23 cellular contexts compared by ENCODE assay signal in the genomic region with DNA sequence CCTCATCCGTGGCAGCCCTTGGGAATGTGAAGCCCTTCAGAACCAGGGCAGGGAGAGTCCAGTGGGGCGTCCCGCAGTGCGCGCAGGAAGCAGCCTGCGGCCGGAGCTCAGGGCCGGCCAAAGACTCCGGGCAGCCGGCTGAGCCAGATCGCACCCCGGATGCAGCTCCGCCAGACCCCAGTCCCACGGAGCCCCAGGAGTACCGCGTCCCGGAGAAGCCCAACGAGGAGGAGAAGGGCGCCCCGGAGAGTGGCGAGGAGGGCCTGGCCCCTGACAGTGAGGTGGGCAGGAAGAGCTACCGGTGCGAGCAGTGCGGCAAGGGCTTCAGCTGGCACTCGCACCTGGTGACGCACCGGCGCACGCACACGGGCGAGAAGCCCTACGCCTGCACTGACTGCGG. TPM values are rescaled to one million over a fixed set of nuclear protein-coding genes. Genes with fewer than 3 reads are reported as not detected.
A peak's percentile ranks its signal among the peaks of the same experiment; 100 is the strongest.
DNase-seq lines count a peak whose midpoint lies in the region; ATAC-seq and TF ChIP-seq lines count a peak whose summit lies in the region.
"Had no signal": no experiment of that assay in that cellular context is flagged by ENCODE, and none has a peak within 500 bp of the region (broad histone marks: within the 10 kb centered on the region; RNA-seq: fewer than 3 reads in every experiment).

No MANE protein-coding gene starts in this region.

- H3K4me2 ChIP-seq in mesenchymal stem cell (ENCODE audit: low read length, poor library complexity, severe bottlenecking): no peak overlapping the region
- H3K4me2 ChIP-seq: A549; BLaER1 treated with 17β-estradiol and CSF1 and Interleukin-3, amounts not matched to agents 10 nM and 100 nM had no signal

- DNase-seq in right cardiac atrium (peak in 2 of 3 donors; percentile 39 to 46), Right ventricle myocardium superior (no peak), WTC11 (ENCODE audit: low spot score) (no peak), mesenchymal stem cell (no peak), glomerular visceral epithelial cell (ENCODE audit: extremely low spot score) (no peak), SJCRH30 (no peak)
- DNase-seq in stimulated activated CD4-positive, alpha-beta T cell treated with anti-CD3 and anti-CD28 coated beads, Interleukin-2, amount 100 ng/mL, for 48 hours: no peak
- DNase-seq: ACHN; AML-193; BE2C; CD4-positive, alpha-beta T cell; CD8-positive, alpha-beta memory T cell; DMS53; DMS79 treated with DMSO at 0.1 percent for 48 hours; GF-D8; GOT3; HCEC 1CT had no signal

- H3K14ac ChIP-seq in mesenchymal stem cell (ENCODE audit: low read length in 2 of 2): no peak overlapping the region

- H3K23ac ChIP-seq in mesenchymal stem cell (ENCODE audit: low read length in 2 of 2): no peak overlapping the region

- no peak overlapping the region for H2AFZ ChIP-seq in mesenchymal stem cell (ENCODE audit: low read depth, low read length)

- 95% methylated on average over 33 of the region's 33 CpGs for WGBS in right cardiac atrium
- WGBS in mesenchymal stem cell: 95% methylated on average over 32 of the region's 33 CpGs

- peaks cover 17% of the 10 kb centered on the region for H3K4me1 Mint-ChIP-seq in WTC11

- H3K4me3 Mint-ChIP-seq in WTC11: no peak overlapping the region
- H3K4me3 Mint-ChIP-seq: CD14-positive monocyte; CD4-positive, alpha-beta T cell; CD8-positive, alpha-beta memory T cell had no signal

- no peak overlapping the region for H4K8ac ChIP-seq in mesenchymal stem cell (ENCODE audit: low read length)

- H3K4me1 ChIP-seq in right cardiac atrium (ENCODE audit: control insufficient read depth, insufficient read depth, low read length): peaks cover 7% of the 10 kb centered on the region
- peaks cover 10% of the 10 kb centered on the region for H3K4me1 ChIP-seq in mesenchymal stem cell (ENCODE audit: control insufficient read depth, insufficient read depth, low read depth, low read length)
- peaks cover 32% of the 10 kb centered on the region for H3K4me1 ChIP-seq in SJCRH30
- H3K4me1 ChIP-seq: BE2C had no signal

- H2BK12ac ChIP-seq in mesenchymal stem cell (ENCODE audit: low read length in 2 of 2): no peak overlapping the region

- no peak overlapping the region for H2AK5ac ChIP-seq in mesenchymal stem cell (ENCODE audit: low read length, severe bottlenecking)

- ATAC-seq in right cardiac atrium: no peak
- ATAC-seq in Right ventricle myocardium superior (ENCODE audit: poor library complexity): no peak
- no peak for ATAC-seq in WTC11
- no peak for ATAC-seq in HG02623 (IDR thresholded peaks at IDR 0.05; ENCODE audit: unreplicated experiment)
- ATAC-seq: A549 had no signal

- H3K4me3 ChIP-seq in right cardiac atrium (ENCODE audit: low read length) (no peak overlapping the region), mesenchymal stem cell (ENCODE audit: insufficient read depth in 1 of 2, low read depth in 1 of 2, low read length in 2 of 2) (no peak overlapping the region), SJCRH30 (no peak overlapping the region)
- H3K4me3 ChIP-seq: A549; BLaER1 treated with 17β-estradiol and CSF1 and Interleukin-3, amounts not matched to agents 10 nM and 100 nM had no signal

- no peak for TF ChIP-seq CTCF in WTC11 (IDR thresholded peaks at IDR 0.05)

- H2BK15ac ChIP-seq in mesenchymal stem cell (ENCODE audit: low read depth, poor library complexity, severe bottlenecking): no peak overlapping the region

- peaks cover 26% of the 10 kb centered on the region for H3K36me3 Mint-ChIP-seq in WTC11

- H2BK5ac ChIP-seq in mesenchymal stem cell (ENCODE audit: low read depth, low read length, poor library complexity, severe bottlenecking): no peak overlapping the region

- H3K27ac Mint-ChIP-seq in WTC11: peak overlapping the region; percentile 32; the same call in 1 of the 2 replicates
- H3K27ac Mint-ChIP-seq: CD14-positive monocyte; CD4-positive, alpha-beta T cell; CD8-positive, alpha-beta memory T cell had no signal

- H3K36me3 ChIP-seq in mesenchymal stem cell (ENCODE audit: control insufficient read depth in 1 of 2, insufficient read depth in 2 of 2, low read depth in 1 of 2, low read length in 2 of 2) (peaks cover 48 to 63% of the 10 kb centered on the region in 2 experiments), SJCRH30 (peaks cover 35% of the 10 kb centered on the region)
- H3K36me3 ChIP-seq: BLaER1 treated with 17β-estradiol and CSF1 and Interleukin-3, amounts not matched to agents 10 nM and 100 nM had no signal

- no peak overlapping the region for H2BK120ac ChIP-seq in mesenchymal stem cell (ENCODE audit: low read depth, low read length)

- H3K9me3 Mint-ChIP-seq in WTC11: no peaks in the 10 kb centered on the region
- H3K9me3 Mint-ChIP-seq: CD14-positive monocyte; CD4-positive, alpha-beta T cell; CD8-positive, alpha-beta memory T cell had no signal

- H3K27me3 ChIP-seq in right cardiac atrium (ENCODE audit: control insufficient read depth, insufficient read depth) (no peaks in the 10 kb centered on the region), mesenchymal stem cell (ENCODE audit: control insufficient read depth in 1 of 2, insufficient read depth in 1 of 2, low read length in 2 of 2) (no peaks in the 10 kb centered on the region), SJCRH30 (no peaks in the 10 kb centered on the region)
- H3K27me3 ChIP-seq: BE2C had no signal

- H3K18ac ChIP-seq in mesenchymal stem cell (ENCODE audit: low read depth in 1 of 2, low read length in 2 of 2): no peak overlapping the region

- H3K9me3 ChIP-seq in right cardiac atrium (ENCODE audit: control insufficient read depth, low read length) (no peaks in the 10 kb centered on the region), mesenchymal stem cell (ENCODE audit: control insufficient read depth, low read length) (no peaks in the 10 kb centered on the region), SJCRH30 (replicated peaks) (no peaks in the 10 kb centered on the region)
- H3K9me3 ChIP-seq: A549; BE2C; BLaER1 treated with 17β-estradiol and CSF1 and Interleukin-3, amounts not matched to agents 10 nM and 100 nM had no signal

- intact Hi-C loops in right cardiac atrium (cut with DNase I): loop anchor here in 1 of 4 donors (10.0 kb wide), 1 partner anchor 54 kb away; the partner anchor contains the start of gene IL32
- intact Hi-C loops in Right ventricle myocardium superior (cut with DNase I): no loop called here

- no peaks in the 10 kb centered on the region for H3K27me3 Mint-ChIP-seq in WTC11 (ENCODE audit: low read depth)
- H3K27me3 Mint-ChIP-seq: CD4-positive, alpha-beta T cell; CD8-positive, alpha-beta memory T cell had no signal

- no peak overlapping the region for H3K4ac ChIP-seq in mesenchymal stem cell (ENCODE audit: low read depth in 1 of 2, low read length in 2 of 2)

- H3K9ac ChIP-seq in mesenchymal stem cell (ENCODE audit: low read length): no peak overlapping the region
- H3K9ac ChIP-seq: BLaER1 treated with 17β-estradiol and CSF1 and Interleukin-3, amounts not matched to agents 10 nM and 100 nM had no signal

- POLR2A ChIA-PET in WTC11 (lab: Charles Lee): interaction anchor here (1.0 kb wide), 1 partner anchor 21 kb away, joined by 4 read pairs; no protein-coding TSS in a partner anchor

- CTCF ChIA-PET in WTC11 (lab: Charles Lee): interaction anchor here (0.9 to 4.7 kb wide), 7 partner anchors 11 to 91 kb away, joined by 3 to 23 read pairs (median 5); partner anchors contain the start of gene ZNF213

- H3K79me1 ChIP-seq in mesenchymal stem cell (replicated peaks; ENCODE audit: low read length, poor library complexity, severe bottlenecking): peaks cover 44% of the 10 kb centered on the region

- peak overlapping the region; percentile 35 for H4K91ac ChIP-seq in mesenchymal stem cell (ENCODE audit: low read length)

- H3K27ac ChIP-seq in right cardiac atrium (ENCODE audit: low read length): no peak overlapping the region
- no peak overlapping the region for H3K27ac ChIP-seq in mesenchymal stem cell (ENCODE audit: low read length, poor library complexity, severe bottlenecking)
- no peak overlapping the region for H3K27ac ChIP-seq in SJCRH30
- H3K27ac ChIP-seq: 22Rv1; A549; BLaER1 treated with 17β-estradiol and CSF1 and Interleukin-3, amounts not matched to agents 10 nM and 100 nM had no signal

TF ChIP-seq in WTC11, 78 proteins besides CTCF, POLR2A, EP300 and RAD21:
- TF ChIP-seq, protein P1, sequence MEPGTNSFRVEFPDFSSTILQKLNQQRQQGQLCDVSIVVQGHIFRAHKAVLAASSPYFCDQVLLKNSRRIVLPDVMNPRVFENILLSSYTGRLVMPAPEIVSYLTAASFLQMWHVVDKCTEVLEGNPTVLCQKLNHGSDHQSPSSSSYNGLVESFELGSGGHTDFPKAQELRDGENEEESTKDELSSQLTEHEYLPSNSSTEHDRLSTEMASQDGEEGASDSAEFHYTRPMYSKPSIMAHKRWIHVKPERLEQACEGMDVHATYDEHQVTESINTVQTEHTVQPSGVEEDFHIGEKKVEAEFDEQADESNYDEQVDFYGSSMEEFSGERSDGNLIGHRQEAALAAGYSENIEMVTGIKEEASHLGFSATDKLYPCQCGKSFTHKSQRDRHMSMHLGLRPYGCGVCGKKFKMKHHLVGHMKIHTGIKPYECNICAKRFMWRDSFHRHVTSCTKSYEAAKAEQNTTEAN (CRISPR knock-in tag; IDR thresholded peaks at IDR 0.05): no peak
- TF ChIP-seq GTF2I (CRISPR knock-in tag; conservative IDR thresholded peaks at IDR 0.05) (no peak), KAT7 (CRISPR knock-in tag; IDR thresholded peaks at IDR 0.05; ENCODE audit: borderline replicate concordance) (no peak)

RNA-seq across cellular contexts. Expression of gene ZNF205, which starts 6.9 kb away (rescaled TPM):
- total RNA-seq in right cardiac atrium (10 to 100 TPM in 1 of 4 donors, 1 to 10 TPM in 3; 6.4 to 10.1 (median 9.2) TPM), Right ventricle myocardium superior (6.9 TPM), WTC11 (2021) (17.7 to 22.7 TPM (median 21.3 TPM) in 3 replicates)
- polyA plus RNA-seq in right cardiac atrium: 10.9 TPM
- 8.4 TPM for polyA plus RNA-seq in mesenchymal stem cell (2013, experiment 1 of 2)
- 8.1 TPM for polyA plus RNA-seq in mesenchymal stem cell (2013, experiment 2 of 2)
- total RNA-seq in SJCRH30 (2014; rRNA removed; shearing (Covaris generic)): 12.9 and 13.7 TPM in 2 replicates
- total RNA-seq: CD4-positive, alpha-beta T cell had no signal
- polyA plus RNA-seq: CD8-positive, alpha-beta memory T cell had no signal

RNA-seq across cellular contexts. Expression of gene ZNF213, which starts 15.5 kb away (rescaled TPM):
- total RNA-seq in right cardiac atrium (1 to 10 TPM; 6.2 to 8.7 (median 7.6) TPM), Right ventricle myocardium superior (6.1 TPM), WTC11 (2021) (8.9 to 11.6 TPM (median 10.3 TPM) in 3 replicates)
- 7.2 TPM for polyA plus RNA-seq in right cardiac atrium
- 6.1 TPM for polyA plus RNA-seq in mesenchymal stem cell (2013, experiment 1 of 2)
- 5.7 TPM for polyA plus RNA-seq in mesenchymal stem cell (2013, experiment 2 of 2)
- 2.5 and 3.0 TPM in 2 replicates for total RNA-seq in SJCRH30 (2014; rRNA removed; shearing (Covaris generic))

RNA-seq across cellular contexts. Expression of gene ZSCAN10, which starts 20.2 kb away (rescaled TPM):
- total RNA-seq in right cardiac atrium: not detected
- polyA plus RNA-seq in right cardiac atrium: not detected
- total RNA-seq in Right ventricle myocardium superior: not detected
- total RNA-seq in WTC11 (2021): 263 to 286 TPM (median 271 TPM) in 3 replicates
- polyA plus RNA-seq in mesenchymal stem cell (2013, experiment 1 of 2): not detected
- not detected for polyA plus RNA-seq in mesenchymal stem cell (2013, experiment 2 of 2)
- 0.73 and 0.76 TPM in 2 replicates for total RNA-seq in SJCRH30 (2014; rRNA removed; shearing (Covaris generic))
- total RNA-seq: Daoy had no signal
- polyA plus RNA-seq: CD14-positive monocyte; CD8-positive, alpha-beta memory T cell had no signal

RNA-seq across cellular contexts. Expression of gene IL32, which starts 53.8 kb away (rescaled TPM):
- 10 to 100 TPM; 27.5 to 55.0 (median 37.8) TPM for total RNA-seq in right cardiac atrium
- 62.8 TPM for polyA plus RNA-seq in right cardiac atrium
- total RNA-seq in Right ventricle myocardium superior: 42.6 TPM
- total RNA-seq in WTC11 (2021): 3.5 to 4.7 TPM (median 3.6 TPM) in 3 replicates
- 5.7 TPM for polyA plus RNA-seq in mesenchymal stem cell (2013, experiment 1 of 2)
- polyA plus RNA-seq in mesenchymal stem cell (2013, experiment 2 of 2): 5.9 TPM
- 158 and 177 TPM in 2 replicates for total RNA-seq in SJCRH30 (2014; rRNA removed; shearing (Covaris generic))

Comparison
In these comparisons a context has a peak if more than half of its experiments do, and no peak if none do; other contexts are left out.
1. DNase-seq: peak in right cardiac atrium (2 of 3); none in Right ventricle myocardium superior (single experiment), WTC11 (single experiment), mesenchymal stem cell (single experiment), glomerular visceral epithelial cell (single experiment), stimulated activated CD4-positive, alpha-beta T cell treated with anti-CD3 and anti-CD28 coated beads, Interleukin-2, amount 100 ng/mL, for 48 hours (0 of 2) and SJCRH30 (0 of 2).
2. RNA of gene ZSCAN10, which starts 20.2 kb away (total RNA-seq): 263 to 286 TPM in WTC11; 0.73 to 0.76 TPM in SJCRH30, not detected in right cardiac atrium and not detected in Right ventricle myocardium superior (single experiment); every median in the first group is over 100 times any median in the second.